In the genomic region with DNA sequence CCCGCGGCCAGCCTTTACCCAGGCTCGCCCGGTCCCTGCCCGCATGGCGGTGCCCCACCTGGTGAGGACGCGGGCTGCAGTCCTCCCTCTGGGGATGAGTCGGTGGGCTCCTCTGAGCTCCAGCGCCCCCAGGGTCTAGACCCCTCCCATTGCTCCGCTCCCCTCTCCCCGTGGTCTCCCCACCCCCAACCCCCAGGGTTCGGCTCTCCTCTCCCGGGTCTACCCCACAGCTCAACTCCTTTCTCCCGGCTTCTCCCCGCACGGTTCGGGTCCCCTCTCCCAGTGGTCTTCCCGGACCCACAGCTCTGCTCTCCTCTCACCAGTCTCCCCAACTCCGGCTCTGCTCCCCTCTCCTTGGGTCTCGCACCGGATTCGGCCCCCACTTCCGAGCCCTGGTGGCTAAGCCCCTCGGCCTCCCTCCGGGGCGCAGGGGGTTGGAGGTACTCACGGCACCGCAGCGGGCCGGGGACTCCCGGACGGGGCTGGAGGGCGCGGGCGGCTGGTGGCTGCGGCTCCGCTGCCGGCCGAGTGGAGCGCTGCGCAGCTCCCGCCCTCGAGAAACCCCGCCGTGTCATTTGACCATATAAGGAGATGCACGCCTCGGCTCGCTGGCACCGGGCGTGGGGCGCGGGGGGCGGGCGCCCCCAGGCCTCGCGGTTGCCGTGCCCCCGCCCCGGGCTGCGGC, we compare ENCODE assay signal across 8 cellular contexts. TPM values are rescaled to one million over a fixed set of nuclear protein-coding genes. Genes with fewer than 3 reads are reported as not detected.
DNase-seq lines count a peak whose midpoint lies in the region; ATAC-seq and TF ChIP-seq lines count a peak whose summit lies in the region.

A gene with protein sequence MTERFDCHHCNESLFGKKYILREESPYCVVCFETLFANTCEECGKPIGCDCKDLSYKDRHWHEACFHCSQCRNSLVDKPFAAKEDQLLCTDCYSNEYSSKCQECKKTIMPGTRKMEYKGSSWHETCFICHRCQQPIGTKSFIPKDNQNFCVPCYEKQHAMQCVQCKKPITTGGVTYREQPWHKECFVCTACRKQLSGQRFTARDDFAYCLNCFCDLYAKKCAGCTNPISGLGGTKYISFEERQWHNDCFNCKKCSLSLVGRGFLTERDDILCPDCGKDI (minus strand): TSS at position 530 of the 685 bp plus-strand sequence. CDS start 12,535 bp downstream, outside the sequence.

- TF ChIP-seq CTCF in adrenal gland (IDR thresholded peaks at IDR 0.05) = peak; percentile 9 to 61 (median 46)

- DNase-seq in ELR (ENCODE audit: low read depth) (peak; percentile 87), T-helper 1 cell (peak; percentile 36 to 71 (median 52)), adrenal gland (peak; percentile 68 to 81 (median 77)), left ventricle myocardium superior (peak; percentile 80), renal cortical epithelial cell (ENCODE audit: low read depth) (peak; percentile 68), aorta (peak; percentile 81 to 90)

- H3K4me1 ChIP-seq in adrenal gland (replicated peaks in 1 of 2) (peaks cover 2 to 36% of the 10 kb centered on the region in 2 donors), aorta (ENCODE audit: control insufficient read depth in 1 of 2, insufficient read depth in 2 of 2, low read length in 2 of 2) (peaks cover 0 to 6% of the 10 kb centered on the region in 2 donors)

- WGBS in adrenal gland, 4 donors = 0 to 2% (median 1%) methylated on average over 17 to 61 of the region's 61 CpGs
- WGBS in aorta, 2 donors = 0 to 1% methylated on average over 48 to 61 of the region's 61 CpGs

- H3K36me3 ChIP-seq in KOPT-K1 (ENCODE audit: insufficient read depth, low read length) = no peaks in the 10 kb centered on the region
- no peaks in the 10 kb centered on the region for H3K36me3 ChIP-seq in adrenal gland (replicated peaks in 1 of 2)
- H3K36me3 ChIP-seq in aorta (ENCODE audit: control insufficient read depth in 1 of 2, insufficient read depth in 2 of 2, low read length in 1 of 2) = no peaks in the 10 kb centered on the region

- intact Hi-C loops in adrenal gland (cut with DNase I) (no loop called here), left ventricle myocardium superior (cut with micrococcal nuclease) (no loop called here), aorta (cut with DNase I) (no loop called here)

- peak; percentile 99 for ATAC-seq in GM21786 (IDR thresholded peaks at IDR 0.05; ENCODE audit: unreplicated experiment)
- ATAC-seq in left ventricle myocardium superior = peak; percentile 50
- ATAC-seq in aorta (ENCODE audit: low FRiP score) = peak; percentile 95

- peak within 1 kb of the TSS in 3 of 4 donors; percentile 83 to 89 (median 87) for H3K4me3 ChIP-seq in adrenal gland
- H3K4me3 ChIP-seq in aorta (ENCODE audit: low read length in 2 of 2) = peak within 1 kb of the TSS; percentile 58 to 93

- TF ChIP-seq POLR2A in adrenal gland (IDR thresholded peaks at IDR 0.05) = peak; percentile 83 to 92

- H3K27me3 ChIP-seq in adrenal gland (no peaks in the 10 kb centered on the region), aorta (ENCODE audit: control insufficient read depth in 1 of 2, insufficient read depth in 2 of 2, low read length in 1 of 2) (no peaks in the 10 kb centered on the region)

- H3K9me3 ChIP-seq in KOPT-K1 (ENCODE audit: insufficient read depth, low read length, poor library complexity, severe bottlenecking) (no peaks in the 10 kb centered on the region), adrenal gland (replicated peaks in 1 of 3) (no peaks in the 10 kb centered on the region), aorta (ENCODE audit: control insufficient read depth, low read length) (no peaks in the 10 kb centered on the region)

- H3K27ac ChIP-seq in KOPT-K1 (ENCODE audit: low read depth, low read length, poor library complexity, severe bottlenecking) (peak within 1 kb of the TSS; percentile 70), adrenal gland (peak within 1 kb of the TSS; percentile 34 to 96 (median 83)), aorta (ENCODE audit: low read depth in 1 of 2, low read length in 2 of 2) (peak within 1 kb of the TSS in 1 of 2 donors; percentile 25)

RNA-seq across cellular contexts. Expression of the gene that starts here (rescaled TPM):
- total RNA-seq in adrenal gland (100 to 1,000 TPM in 6 of 8 donors, 10 to 100 TPM in 2; 41.2 to 213 (median 138) TPM), left ventricle myocardium superior (1,772 TPM), renal cortical epithelial cell (143 and 751 TPM in 2 replicates), aorta (10 to 100 TPM; 60.4 to 70.8 TPM)
- polyA plus RNA-seq in adrenal gland (10 to 100 TPM; 43.8 to 54.9 (median 50.8) TPM), aorta (100 to 1,000 TPM in 1 of 2 donors, 10 to 100 TPM in 1; 64.7 to 129 TPM)
